24 cellular contexts compared by ENCODE assay signal in genomic region chr17:54836723-54837462, GRCh38.
"Had no signal": no experiment of that assay in that cellular context is flagged by ENCODE, and none has a peak within 500 bp of the region (broad histone marks: within the 10 kb centered on the region; RNA-seq: fewer than 3 reads in every experiment).

No MANE protein-coding gene starts in this region.

- H3K4me1 ChIP-seq: esophagus muscularis mucosa, foreskin keratinocyte, gastroesophageal sphincter, heart left ventricle, left ventricle myocardium inferior, lower lobe of right lung had no signal

- H3K27ac ChIP-seq: coronary artery, dorsolateral prefrontal cortex, esophagus muscularis mucosa, foreskin keratinocyte, gastroesophageal sphincter, heart left ventricle, hepatocyte, left ventricle myocardium inferior, lower lobe of right lung had no signal

- ATAC-seq: foreskin keratinocyte, gastroesophageal sphincter, left colon, lower lobe of right lung, mucosa of descending colon had no signal

- H3K4me3 ChIP-seq: coronary artery, dorsolateral prefrontal cortex, esophagus muscularis mucosa, gastroesophageal sphincter, heart left ventricle, hepatocyte, left ventricle myocardium inferior, lower lobe of right lung, mucosa of descending colon had no signal

- FAIRE-seq: colon, endothelial cell of umbilical vein, frontal cortex, kidney had no signal

- H3K9me3 Mint-ChIP-seq: mesothelial cell of epicardium had no signal

- H3K4me3 Mint-ChIP-seq: immature natural killer cell, mesothelial cell of epicardium had no signal

- H3K36me3 ChIP-seq: esophagus muscularis mucosa, gastroesophageal sphincter, heart left ventricle, left ventricle myocardium inferior, lower lobe of right lung had no signal

- H3K4me2 ChIP-seq: hepatocyte had no signal

- H3K27me3 ChIP-seq: dorsolateral prefrontal cortex, esophagus muscularis mucosa, foreskin keratinocyte, gastroesophageal sphincter, heart left ventricle, hepatocyte had no signal

- DNase-seq: dermis blood vessel endothelial cell; dorsolateral prefrontal cortex; effector CD4-positive, alpha-beta T cell; effector memory CD4-positive, alpha-beta T cell; foreskin keratinocyte; heart left ventricle; hypothalamus; immature natural killer cell; islet precursor cell; kidney; kidney glomerular epithelial cell; left colon; left ventricle myocardium inferior; lower lobe of right lung; mesenchymal stem cell; mucosa of descending colon had no signal

- H2AFZ ChIP-seq: hepatocyte had no signal

- H3K79me2 ChIP-seq: hepatocyte had no signal

- H3K36me3 Mint-ChIP-seq: immature natural killer cell, mesothelial cell of epicardium had no signal

- H3K27ac Mint-ChIP-seq: immature natural killer cell, mesothelial cell of epicardium had no signal

- H3K9me3 ChIP-seq: esophagus muscularis mucosa, gastroesophageal sphincter, lower lobe of right lung, mucosa of descending colon had no signal

- H3K4me1 Mint-ChIP-seq: immature natural killer cell, mesothelial cell of epicardium had no signal
